8 cellular contexts compared by ENCODE assay signal in genomic region chr20:59933296-59933848, GRCh38. TPM values are rescaled to one million over a fixed set of nuclear protein-coding genes. Genes with fewer than 3 reads are reported as not detected.
A peak's percentile ranks its signal among the peaks of the same experiment; 100 is the strongest.
DNase-seq lines count a peak whose midpoint lies in the region; ATAC-seq and TF ChIP-seq lines count a peak whose summit lies in the region.

SYCP2 (minus strand) TSS chr20:59933637; CDS start chr20:59922413, 11,224 bp downstream.

- H3K36me3 ChIP-seq in ectodermal cell (ENCODE audit: control insufficient read depth, insufficient read depth, low read length) (no peaks in the 10 kb centered on the region), mesenchymal stem cell (ENCODE audit: control insufficient read depth in 1 of 2, insufficient read depth in 2 of 2, low read depth in 1 of 2, low read length in 2 of 2) (peaks cover 4 to 10% of the 10 kb centered on the region in 2 experiments)

- no peak within 1 kb of the TSS for H3K23ac ChIP-seq in mesenchymal stem cell (ENCODE audit: low read length in 2 of 2)

- H3K36me3 Mint-ChIP-seq in CD14-positive monocyte = peaks cover 8 to 15% of the 10 kb centered on the region in 2 donors
- H3K36me3 Mint-ChIP-seq in activated CD4-positive, alpha-beta T cell treated with anti-CD3 and anti-CD28 coated beads, Interleukin-2, amount 10 ng/mL, durations not matched to agents 7 days and 5 days (ENCODE audit: low read depth) = peaks cover 6% of the 10 kb centered on the region

- H4K8ac ChIP-seq in mesenchymal stem cell (ENCODE audit: low read length) = peak within 1 kb of the TSS; percentile 92

- H2BK5ac ChIP-seq in mesenchymal stem cell (ENCODE audit: low read depth, low read length, poor library complexity, severe bottlenecking) = no peak within 1 kb of the TSS

- H3K27me3 Mint-ChIP-seq in CD14-positive monocyte (ENCODE audit: low read depth in 3 of 3) = peaks cover 0 to 9% (median 5%) of the 10 kb centered on the region in 3 donors
- peaks cover 5% of the 10 kb centered on the region for H3K27me3 Mint-ChIP-seq in activated CD4-positive, alpha-beta T cell treated with anti-CD3 and anti-CD28 coated beads, Interleukin-2, amount 10 ng/mL, durations not matched to agents 7 days and 5 days

- no peak within 1 kb of the TSS for H3K27ac Mint-ChIP-seq in CD14-positive monocyte
- peak within 1 kb of the TSS; percentile 80 for H3K27ac Mint-ChIP-seq in activated CD4-positive, alpha-beta T cell treated with anti-CD3 and anti-CD28 coated beads, Interleukin-2, amount 10 ng/mL, durations not matched to agents 7 days and 5 days

- ATAC-seq in HG03039 (IDR thresholded peaks at IDR 0.05; ENCODE audit: unreplicated experiment) = peak; percentile 14
- ATAC-seq in GM18502 (IDR thresholded peaks at IDR 0.05; ENCODE audit: poor library complexity, unreplicated experiment) = no peak

- H2AFZ ChIP-seq in mesenchymal stem cell (ENCODE audit: low read depth, low read length) = peak within 1 kb of the TSS; percentile 46

- CTCF ChIA-PET in activated CD4-positive, alpha-beta T cell treated with anti-CD3 and anti-CD28 coated beads, Interleukin-2, amount 10 ng/mL, durations not matched to agents 7 days and 5 days (lab: Charles Lee) = interaction anchor here (0.6 to 2.1 kb wide), 9 partner anchors 7 to 67 kb away, joined by 3 to 9 read pairs (median 5); no protein-coding TSS in a partner anchor

- H3K4me3 ChIP-seq in ectodermal cell (ENCODE audit: insufficient read depth, low read depth, low read length) (peak within 1 kb of the TSS; percentile 41), mesenchymal stem cell (ENCODE audit: insufficient read depth in 1 of 2, low read depth in 1 of 2, low read length in 2 of 2) (peak within 1 kb of the TSS; percentile 66 to 81)

- peak within 1 kb of the TSS; percentile 99 for H3K4me2 ChIP-seq in mesenchymal stem cell (ENCODE audit: low read length, poor library complexity, severe bottlenecking)

- no peaks in the 10 kb centered on the region for H3K9me3 ChIP-seq in ectodermal cell (ENCODE audit: control insufficient read depth, low read length)
- H3K9me3 ChIP-seq in mesenchymal stem cell (ENCODE audit: control insufficient read depth, low read length) = no peaks in the 10 kb centered on the region

- H3K79me1 ChIP-seq in mesenchymal stem cell (replicated peaks; ENCODE audit: low read length, poor library complexity, severe bottlenecking) = peaks cover 3% of the 10 kb centered on the region

- H2BK120ac ChIP-seq in mesenchymal stem cell (ENCODE audit: low read depth, low read length) = no peak within 1 kb of the TSS

- H3K18ac ChIP-seq in mesenchymal stem cell (ENCODE audit: low read depth in 1 of 2, low read length in 2 of 2) = peak within 1 kb of the TSS; percentile 29 to 68

- peak within 1 kb of the TSS; percentile 78 to 84 for H3K4me3 Mint-ChIP-seq in CD14-positive monocyte
- H3K4me3 Mint-ChIP-seq in activated CD4-positive, alpha-beta T cell treated with anti-CD3 and anti-CD28 coated beads, Interleukin-2, amount 10 ng/mL, durations not matched to agents 7 days and 5 days = peak within 1 kb of the TSS; percentile 71

- H3K9ac ChIP-seq in mesenchymal stem cell (ENCODE audit: low read length) = peak within 1 kb of the TSS; percentile 56

- H4K91ac ChIP-seq in mesenchymal stem cell (ENCODE audit: low read length) = peak within 1 kb of the TSS; percentile 27

- no peak within 1 kb of the TSS for H2BK12ac ChIP-seq in mesenchymal stem cell (ENCODE audit: low read length in 2 of 2)

- no peak within 1 kb of the TSS for H2AK5ac ChIP-seq in mesenchymal stem cell (ENCODE audit: low read length, severe bottlenecking)

- peaks cover 41% of the 10 kb centered on the region for H3K27me3 ChIP-seq in ectodermal cell (ENCODE audit: control insufficient read depth, insufficient read depth, low read length, poor library complexity, severe bottlenecking)
- H3K27me3 ChIP-seq in mesenchymal stem cell (ENCODE audit: control insufficient read depth in 1 of 2, insufficient read depth in 1 of 2, low read length in 2 of 2) = no peaks in the 10 kb centered on the region

- 83 to 84% methylated on average over 64 of the region's 65 CpGs for WGBS in ectodermal cell, 2 experiments
- WGBS in mesenchymal stem cell = 87% methylated on average over 51 of the region's 65 CpGs

- intact Hi-C loops in CD14-positive monocyte (cut with micrococcal nuclease) = no loop called here

- H3K9me3 Mint-ChIP-seq in CD14-positive monocyte = peaks cover 0 to 4% (median 0%) of the 10 kb centered on the region in 7 donors
- no peaks in the 10 kb centered on the region for H3K9me3 Mint-ChIP-seq in activated CD4-positive, alpha-beta T cell treated with anti-CD3 and anti-CD28 coated beads, Interleukin-2, amount 10 ng/mL, durations not matched to agents 7 days and 5 days

- POLR2A ChIA-PET in activated CD4-positive, alpha-beta T cell treated with anti-CD3 and anti-CD28 coated beads, Interleukin-2, amount 10 ng/mL, durations not matched to agents 7 days and 5 days (lab: Charles Lee) = no interaction called here

- no peak for TF ChIP-seq CTCF in CD14-positive monocyte (IDR thresholded peaks at IDR 0.05)

- H3K27ac ChIP-seq in ectodermal cell (ENCODE audit: insufficient read depth, low read depth, low read length, poor library complexity, severe bottlenecking) (no peak within 1 kb of the TSS), mesenchymal stem cell (ENCODE audit: low read length, poor library complexity, severe bottlenecking) (no peak within 1 kb of the TSS)

- no peak within 1 kb of the TSS for H3K14ac ChIP-seq in mesenchymal stem cell (ENCODE audit: low read length in 2 of 2)

- H3K4me1 Mint-ChIP-seq in CD14-positive monocyte = peaks cover 34% of the 10 kb centered on the region
- peaks cover 33% of the 10 kb centered on the region for H3K4me1 Mint-ChIP-seq in activated CD4-positive, alpha-beta T cell treated with anti-CD3 and anti-CD28 coated beads, Interleukin-2, amount 10 ng/mL, durations not matched to agents 7 days and 5 days

- H3K4me1 ChIP-seq in ectodermal cell (ENCODE audit: control insufficient read depth, insufficient read depth, low read length) = peaks cover 7% of the 10 kb centered on the region
- peaks cover 11% of the 10 kb centered on the region for H3K4me1 ChIP-seq in mesenchymal stem cell (ENCODE audit: control insufficient read depth, insufficient read depth, low read depth, low read length)

- H3K4ac ChIP-seq in mesenchymal stem cell (ENCODE audit: low read depth in 1 of 2, low read length in 2 of 2) = no peak within 1 kb of the TSS

- H2BK15ac ChIP-seq in mesenchymal stem cell (ENCODE audit: low read depth, poor library complexity, severe bottlenecking) = peak within 1 kb of the TSS; percentile 81

- DNase-seq in CD14-positive monocyte (ENCODE audit: low spot score) = peak; percentile 49
- DNase-seq in activated CD4-positive, alpha-beta T cell treated with anti-CD3 and anti-CD28 coated beads, Interleukin-2, amount 10 ng/mL, durations not matched to agents 7 days and 5 days = peak; percentile 56
- DNase-seq in mesenchymal stem cell = no peak
- DNase-seq in stimulated activated CD8-positive, alpha-beta memory T cell treated with anti-CD3 and anti-CD28 coated beads, Interleukin-4, amount 100 ng/mL, for 48 hours = peak; percentile 72
- no peak for DNase-seq in islet precursor cell

RNA-seq across cellular contexts. Expression of gene SYCP2, which starts in this region (rescaled TPM):
- under 1 TPM; 0.28 to 0.30 TPM for polyA plus RNA-seq in CD14-positive monocyte
- 1 to 10 TPM; 7.6 to 9.1 TPM for total RNA-seq in activated CD4-positive, alpha-beta T cell treated with anti-CD3 and anti-CD28 coated beads, Interleukin-2, amount 10 ng/mL, durations not matched to agents 7 days and 5 days
- 0.63 TPM for polyA plus RNA-seq in ectodermal cell (2013, experiment 1 of 4)
- 0.62 TPM for polyA plus RNA-seq in ectodermal cell (2013, experiment 2 of 4)
- 0.53 TPM for polyA plus RNA-seq in ectodermal cell (2013, experiment 3 of 4)
- polyA plus RNA-seq in ectodermal cell (2013, experiment 4 of 4) = 0.20 TPM
- 0.11 TPM for polyA plus RNA-seq in mesenchymal stem cell (2013, experiment 1 of 2)
- polyA plus RNA-seq in mesenchymal stem cell (2013, experiment 2 of 2) = 0.19 TPM

Comparison
In these comparisons a context has a peak if more than half of its experiments do, and no peak if none do; other contexts are left out.
1. Peak in DNase-seq in CD14-positive monocyte; RNA of the gene not detected or under 1 TPM.
2. DNase-seq: peak in activated CD4-positive, alpha-beta T cell treated with anti-CD3 and anti-CD28 coated beads, Interleukin-2, amount 10 ng/mL, durations not matched to agents 7 days and 5 days (single experiment) and stimulated activated CD8-positive, alpha-beta memory T cell treated with anti-CD3 and anti-CD28 coated beads, Interleukin-4, amount 100 ng/mL, for 48 hours (single experiment); none in mesenchymal stem cell (single experiment) and islet precursor cell (single experiment).